7 cellular contexts compared by ENCODE assay signal in the genomic region with DNA sequence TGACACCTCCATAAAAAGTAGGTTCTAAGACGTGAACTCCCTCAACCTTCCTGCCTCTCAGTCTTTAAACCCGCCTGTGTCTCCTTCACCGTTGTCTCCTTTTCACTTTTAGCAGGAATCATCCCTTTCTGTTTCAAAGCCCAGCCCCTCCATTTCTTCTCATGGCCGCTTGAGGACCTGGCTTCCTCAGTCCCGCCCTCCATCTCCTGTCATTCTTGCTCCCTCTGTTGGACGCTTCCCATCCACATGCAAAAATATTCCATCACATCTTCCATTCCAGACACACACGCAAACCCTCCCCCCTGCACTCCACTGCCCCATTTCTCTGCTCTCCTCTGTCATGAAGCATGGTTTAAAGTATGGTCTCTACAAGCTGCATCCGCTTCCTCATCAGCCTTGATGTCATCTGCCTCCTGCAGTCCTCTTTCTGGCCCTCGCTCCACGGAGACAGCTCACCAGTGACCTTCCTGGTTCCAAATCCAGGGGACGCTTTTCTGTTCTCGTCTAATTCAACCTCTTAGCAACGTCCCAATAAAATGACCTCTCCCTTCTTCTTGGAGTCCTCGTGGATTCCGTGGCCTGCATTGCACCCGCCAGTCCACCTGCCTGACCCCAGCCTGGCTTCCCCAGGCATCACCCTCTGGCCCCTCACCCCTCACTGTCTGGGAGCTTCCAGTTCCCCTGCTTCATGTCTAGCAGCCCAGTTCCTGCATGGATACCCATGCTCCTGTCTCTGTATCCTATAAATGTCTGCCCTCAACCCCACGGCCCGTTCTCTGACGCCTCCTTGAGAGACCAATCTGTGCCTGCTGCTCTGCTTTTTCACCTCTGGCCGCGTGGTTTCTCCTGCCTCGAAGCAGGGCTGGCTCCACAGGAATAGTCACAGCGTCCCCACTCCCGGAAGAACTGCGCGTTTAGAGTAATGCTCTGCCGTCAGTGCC.
A peak's percentile ranks its signal among the peaks of the same experiment; 100 is the strongest.
DNase-seq lines count a peak whose midpoint lies in the region; TF ChIP-seq lines count a peak whose summit lies in the region.

No MANE protein-coding gene starts in this region.

- H3K4me3 ChIP-seq in GM12865 (ENCODE audit: low read depth, low read length), result no peak overlapping the region
- H3K4me3 ChIP-seq in astrocyte of the cerebellum (ENCODE audit: low read depth, low read length), result no peak overlapping the region

- DNase-seq in GM12865 (ENCODE audit: low read depth) (peak; percentile 29), NCI-H2171 (lab: John Stamatoyannopoulos, UW) (peak; percentile 44), astrocyte of the cerebellum (ENCODE audit: low read depth) (peak; percentile 59), inferior parietal cortex (ENCODE audit: extremely low spot score) (peak; percentile 61), stromal cell of bone marrow (ENCODE audit: low read depth) (peak; percentile 72), T1000 (lab: John Stamatoyannopoulos, UW) (no peak)
- no peak for DNase-seq in stimulated activated naive CD4-positive, alpha-beta T cell (lab: John Stamatoyannopoulos, UW)

- in situ Hi-C loops in astrocyte of the cerebellum (cut with HindIII; ENCODE audit: low sequenced_read_pairs), result no loop called here

- TF ChIP-seq CTCF in GM12865 (IDR thresholded peaks at IDR 0.05; ENCODE audit: insufficient read depth, low read depth, low read length, missing control alignments) (no peak), astrocyte of the cerebellum (IDR thresholded peaks at IDR 0.05; ENCODE audit: low read depth, low read length, missing control alignments) (peak; percentile 70)

Comparison
In these comparisons a context has a peak if more than half of its experiments do, and no peak if none do; other contexts are left out.
1. DNase-seq: peak in GM12865 (single experiment), NCI-H2171 (single experiment), astrocyte of the cerebellum (single experiment), inferior parietal cortex (single experiment) and stromal cell of bone marrow (single experiment); none in T1000 (single experiment) and stimulated activated naive CD4-positive, alpha-beta T cell (0 of 6).